ENCODE assay signal across 8 cellular contexts in genomic region chr14:35883677-35884293, GRCh38. TPM values are rescaled to one million over a fixed set of nuclear protein-coding genes. Genes with fewer than 3 reads are reported as not detected.
DNase-seq lines count a peak whose midpoint lies in the region; ATAC-seq, FAIRE-seq and TF ChIP-seq lines count a peak whose summit lies in the region.

No MANE protein-coding gene starts in this region.

- H3K4me3 Mint-ChIP-seq in activated CD8-positive, alpha-beta T cell treated with anti-CD3 and anti-CD28 coated beads for 36 hours: no peak overlapping the region

- no peaks in the 10 kb centered on the region for H3K4me1 Mint-ChIP-seq in activated CD8-positive, alpha-beta T cell treated with anti-CD3 and anti-CD28 coated beads for 36 hours (ENCODE audit: low read depth)

- no peaks in the 10 kb centered on the region for H3K36me3 Mint-ChIP-seq in activated CD8-positive, alpha-beta T cell treated with anti-CD3 and anti-CD28 coated beads for 36 hours (ENCODE audit: low read depth)

- peak; percentile 28 for DNase-seq in AG08395 (ENCODE audit: low spot score)
- DNase-seq in GM10248 (ENCODE audit: extremely low spot score): peak; percentile 39
- peak; percentile 68 for DNase-seq in NCI-H1092 treated with DMSO at 0.1 percent for 48 hours (lab: John Stamatoyannopoulos, UW)
- DNase-seq in activated CD8-positive, alpha-beta T cell treated with anti-CD3 and anti-CD28 coated beads for 36 hours: peak; percentile 66
- peak; percentile 33 for DNase-seq in iPS-NIHi7 (ENCODE audit: extremely low spot score)
- peak; percentile 91 for DNase-seq in superior temporal gyrus (ENCODE audit: extremely low spot score)
- DNase-seq in T1000 (lab: John Stamatoyannopoulos, UW): no peak
- DNase-seq in RCC 7860 (ENCODE audit: low spot score): no peak

- CTCF ChIA-PET in GM10248 (lab: Yijun Ruan, JAX): interaction anchor here (0.6 to 7.6 kb wide), 16 partner anchors 9 to 1055 kb away, joined by 3 to 105 read pairs (median 4); no protein-coding TSS in a partner anchor
- CTCF ChIA-PET in activated CD8-positive, alpha-beta T cell treated with anti-CD3 and anti-CD28 coated beads for 36 hours (lab: Charles Lee): interaction anchor here (0.6 to 5.5 kb wide), 22 partner anchors 8 to 670 kb away, joined by 3 to 126 read pairs (median 4); no protein-coding TSS in a partner anchor

- no peaks in the 10 kb centered on the region for H3K9me3 Mint-ChIP-seq in activated CD8-positive, alpha-beta T cell treated with anti-CD3 and anti-CD28 coated beads for 36 hours

- H3K27me3 Mint-ChIP-seq in activated CD8-positive, alpha-beta T cell treated with anti-CD3 and anti-CD28 coated beads for 36 hours: peaks cover 2% of the 10 kb centered on the region

- TF ChIP-seq CTCF in GM10248 (IDR thresholded peaks at IDR 0.05; ENCODE audit: control extremely low read depth, extremely low read depth, low read depth, missing control alignments): peak; percentile 67
- peak; percentile 74 for TF ChIP-seq CTCF in activated CD8-positive, alpha-beta T cell treated with anti-CD3 and anti-CD28 coated beads for 36 hours (IDR thresholded peaks at IDR 0.05)

- no peak for FAIRE-seq in RCC 7860 (lab: Jason Lieb, UNC)

- no peak for ATAC-seq in activated CD8-positive, alpha-beta T cell treated with anti-CD3 and anti-CD28 coated beads for 36 hours

- no peak overlapping the region for H3K27ac Mint-ChIP-seq in activated CD8-positive, alpha-beta T cell treated with anti-CD3 and anti-CD28 coated beads for 36 hours

- POLR2A ChIA-PET in GM10248 (lab: Yijun Ruan, JAX): no interaction called here
- POLR2A ChIA-PET in activated CD8-positive, alpha-beta T cell treated with anti-CD3 and anti-CD28 coated beads for 36 hours (lab: Charles Lee): no interaction called here

- intact Hi-C loops in activated CD8-positive, alpha-beta T cell treated with anti-CD3 and anti-CD28 coated beads for 36 hours (cut with micrococcal nuclease): loop anchor here (2.0 to 10.0 kb wide), 3 partner anchors 139 to 491 kb away; no protein-coding TSS in a partner anchor

RNA-seq across cellular contexts. Expression of gene BRMS1L, which starts 57.6 kb away (rescaled TPM):
- total RNA-seq in activated CD8-positive, alpha-beta T cell treated with anti-CD3 and anti-CD28 coated beads for 36 hours: 1 to 10 TPM; 4.3 to 5.5 TPM

Comparison
In these comparisons a context has a peak if more than half of its experiments do, and no peak if none do; other contexts are left out.
1. DNase-seq: peak in AG08395 (single experiment), GM10248 (single experiment), NCI-H1092 treated with DMSO at 0.1 percent for 48 hours (single experiment), activated CD8-positive, alpha-beta T cell treated with anti-CD3 and anti-CD28 coated beads for 36 hours (single experiment), iPS-NIHi7 (single experiment) and superior temporal gyrus (single experiment); none in T1000 (single experiment) and RCC 7860 (single experiment).